ENCODE assay signal across 2 cellular contexts in genomic region chr15:43134157-43134637, GRCh38.
TF ChIP-seq lines count a peak whose summit lies in the region.

No MANE protein-coding gene starts in this region.

TF ChIP-seq in endothelial cell of umbilical vein, 7 proteins besides CTCF, POLR2A, EP300 and RAD21:
- no peak for TF ChIP-seq MYC (IDR thresholded peaks at IDR 0.05; ENCODE audit: low read depth, low read length)
- TF ChIP-seq GATA2 (IDR thresholded peaks at IDR 0.05; ENCODE audit: insufficient read depth, insufficient read length, low read depth, low read length): no peak
- no peak for TF ChIP-seq FOS (IDR thresholded peaks at IDR 0.05; ENCODE audit: borderline replicate concordance, insufficient read depth, low read length)
- no peak for TF ChIP-seq JUN (IDR thresholded peaks at IDR 0.05; ENCODE audit: borderline replicate concordance, insufficient read depth, insufficient read length, low read depth)
- TF ChIP-seq MAX (IDR thresholded peaks at IDR 0.05; ENCODE audit: insufficient read depth, insufficient read length): no peak
- no peak for TF ChIP-seq EZH2 (IDR thresholded peaks at IDR 0.05; ENCODE audit: borderline replicate concordance, low read depth, low read length, severe bottlenecking)
- no peak for TF ChIP-seq POLR2AphosphoS5 (IDR thresholded peaks at IDR 0.05; ENCODE audit: insufficient read depth, low read depth, low read length)

TF ChIP-seq in neural cell, 6 proteins besides CTCF, POLR2A, EP300 and RAD21:
- TF ChIP-seq TAF1 (IDR thresholded peaks at IDR 0.05; ENCODE audit: low read depth) (no peak), POLR2AphosphoS5 (IDR thresholded peaks at IDR 0.05) (no peak), SMC3 (conservative IDR thresholded peaks at IDR 0.05; ENCODE audit: poor library complexity) (no peak)
